Comparison of ENCODE assay signal across 15 cellular contexts in the genomic region with DNA sequence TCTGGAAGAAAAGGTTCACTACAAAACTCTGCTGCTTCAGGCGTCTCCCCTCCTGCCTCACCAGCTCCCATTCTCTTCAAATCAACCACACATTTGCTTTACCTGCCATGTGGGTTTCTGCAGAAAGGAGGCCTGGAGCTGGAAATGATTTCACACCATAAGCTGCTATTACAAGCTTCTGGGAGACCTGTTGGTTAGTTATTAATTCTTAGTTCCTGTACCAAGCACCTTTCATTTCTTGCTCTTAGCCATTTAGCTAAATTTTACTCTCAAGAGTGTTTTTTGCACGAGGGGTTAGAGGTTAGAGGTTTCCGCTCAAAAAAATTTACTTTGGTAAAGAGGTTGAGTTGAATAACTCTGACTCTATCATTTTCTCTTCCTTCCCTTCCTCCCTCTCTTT.
DNase-seq lines count a peak whose midpoint lies in the region; ATAC-seq and TF ChIP-seq lines count a peak whose summit lies in the region.
"Had no signal": no experiment of that assay in that cellular context is flagged by ENCODE, and none has a peak within 500 bp of the region (broad histone marks: within the 10 kb centered on the region; RNA-seq: fewer than 3 reads in every experiment).

No MANE protein-coding gene starts in this region.

- no peaks in the 10 kb centered on the region for H3K27me3 Mint-ChIP-seq in endodermal cell (ENCODE audit: insufficient read depth)

- H3K27ac ChIP-seq in endodermal cell (ENCODE audit: low read depth, low read length), result peak overlapping the region; percentile 70

- H3K27ac Mint-ChIP-seq in endodermal cell, result no peak overlapping the region
- H3K27ac Mint-ChIP-seq: activated T-helper 17 cell treated with anti-CD3 and anti-CD28 coated beads, Interleukin-2, amount 50 U/mL, for 72 hours had no signal

- H3K9ac ChIP-seq in endodermal cell (ENCODE audit: extremely low read depth, low read length, poor library complexity, severe bottlenecking), result no peak overlapping the region

- ATAC-seq in GM18861 (IDR thresholded peaks at IDR 0.05; ENCODE audit: unreplicated experiment) (peak; percentile 88), GM21423 (IDR thresholded peaks at IDR 0.05; ENCODE audit: unreplicated experiment) (peak; percentile 92), HG03095 (IDR thresholded peaks at IDR 0.05; ENCODE audit: unreplicated experiment) (peak; percentile 63), HG03520 (IDR thresholded peaks at IDR 0.05; ENCODE audit: unreplicated experiment) (no peak), GM21360 (IDR thresholded peaks at IDR 0.05; ENCODE audit: unreplicated experiment) (no peak)
- ATAC-seq: activated T-helper 17 cell treated with anti-CD3 and anti-CD28 coated beads, Interleukin-2, amount 50 U/mL, for 72 hours; Panc1 had no signal

- H3K9me3 Mint-ChIP-seq in endodermal cell, result no peaks in the 10 kb centered on the region
- H3K9me3 Mint-ChIP-seq: activated T-helper 17 cell treated with anti-CD3 and anti-CD28 coated beads, Interleukin-2, amount 50 U/mL, for 72 hours had no signal

- whole genome bisulfite sequencing in endodermal cell (ENCODE audit: insufficient coverage in 1 of 2, insufficient read length in 1 of 2), 2 experiments, result 86 to 100% methylated on average over 1 to 2 of the region's 3 CpGs

- peaks cover under 1% of the 10 kb centered on the region for H3K4me1 Mint-ChIP-seq in endodermal cell
- H3K4me1 Mint-ChIP-seq: activated T-helper 17 cell treated with anti-CD3 and anti-CD28 coated beads, Interleukin-2, amount 50 U/mL, for 72 hours had no signal

- TF ChIP-seq CTCF in endodermal cell (conservative IDR thresholded peaks at IDR 0.05), result no peak

- no peaks in the 10 kb centered on the region for H3K27me3 ChIP-seq in endodermal cell (ENCODE audit: control insufficient read depth, insufficient read depth, low read length, poor library complexity, severe bottlenecking)
- H3K27me3 ChIP-seq: right atrium auricular region, testis had no signal

- H3K4me1 ChIP-seq in endodermal cell (ENCODE audit: control insufficient read depth, insufficient read depth, low read length), result no peaks in the 10 kb centered on the region

- no peak overlapping the region for H3K4me3 Mint-ChIP-seq in endodermal cell
- H3K4me3 Mint-ChIP-seq: activated T-helper 17 cell treated with anti-CD3 and anti-CD28 coated beads, Interleukin-2, amount 50 U/mL, for 72 hours had no signal

- DNase-seq in endodermal cell (no peak), GM19240 (ENCODE audit: insufficient read length, low spot score) (no peak), GDM1 (lab: John Stamatoyannopoulos, UW) (no peak)
- DNase-seq: amygdala, NCI-H2081, NCI-H526 treated with DMSO at 0.1 percent for 48 hours, testis had no signal

- H3K9me3 ChIP-seq in endodermal cell (ENCODE audit: control insufficient read depth, low read length), result no peaks in the 10 kb centered on the region
- H3K9me3 ChIP-seq: right atrium auricular region, testis had no signal

- no peak overlapping the region for H3K4me3 ChIP-seq in endodermal cell (ENCODE audit: low read length)
- H3K4me3 ChIP-seq: right atrium auricular region, testis had no signal

- H3K36me3 ChIP-seq in endodermal cell (ENCODE audit: control insufficient read depth, insufficient read depth, low read length), result peaks cover 66% of the 10 kb centered on the region
- H3K36me3 ChIP-seq: right atrium auricular region had no signal

- H3K36me3 Mint-ChIP-seq in endodermal cell (ENCODE audit: low read depth), result peaks cover 25% of the 10 kb centered on the region

Comparison
In these comparisons a context has a peak if more than half of its experiments do, and no peak if none do; other contexts are left out.
1. ATAC-seq: peak in GM18861 (single experiment), GM21423 (single experiment) and HG03095 (single experiment); none in HG03520 (single experiment) and GM21360 (single experiment).